In the genomic region with DNA sequence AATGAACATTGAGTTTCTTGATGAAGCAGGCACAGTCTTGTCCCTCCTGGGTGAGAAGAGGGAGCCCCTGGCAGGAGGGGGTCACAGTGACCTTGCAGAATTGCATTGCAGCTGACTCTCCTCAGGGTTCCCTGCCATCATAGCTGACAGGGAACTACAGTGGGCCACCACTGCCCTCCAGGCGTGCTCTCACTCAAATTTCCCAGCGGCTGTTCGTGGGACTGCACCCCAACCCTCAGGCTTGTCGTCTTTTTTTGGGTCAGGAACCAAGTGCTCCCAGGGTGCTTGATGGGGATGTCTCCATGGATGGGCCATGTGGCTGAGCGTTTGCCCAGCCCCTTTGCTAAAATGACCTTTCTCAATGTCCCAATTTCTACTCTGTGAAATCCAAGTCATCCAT, we compare ENCODE assay signal across 13 cellular contexts.
DNase-seq lines count a peak whose midpoint lies in the region; ATAC-seq and TF ChIP-seq lines count a peak whose summit lies in the region.
"Had no signal": no experiment of that assay in that cellular context is flagged by ENCODE, and none has a peak within 500 bp of the region (broad histone marks: within the 10 kb centered on the region; RNA-seq: fewer than 3 reads in every experiment).

No MANE protein-coding gene starts in this region.

- H3K9me1 ChIP-seq in IMR-90 (ENCODE audit: insufficient read depth, low read length): no peaks in the 10 kb centered on the region

- H3K27ac ChIP-seq in IMR-90 (ENCODE audit: insufficient read depth, low read length) (no peak overlapping the region), endodermal cell (ENCODE audit: low read depth, low read length) (no peak overlapping the region)
- no peak overlapping the region for H3K27ac ChIP-seq in CD8-positive, alpha-beta memory T cell (ENCODE audit: low read depth, low read length)
- H3K27ac ChIP-seq: suprapubic skin had no signal

- H3K4me1 ChIP-seq in IMR-90 (ENCODE audit: control insufficient read depth, insufficient read depth, low read length) (no peaks in the 10 kb centered on the region), endodermal cell (ENCODE audit: control insufficient read depth, insufficient read depth, low read length) (peaks cover 6% of the 10 kb centered on the region)
- H3K4me1 ChIP-seq in CD8-positive, alpha-beta memory T cell (ENCODE audit: insufficient read depth, low read length): no peaks in the 10 kb centered on the region
- H3K4me1 ChIP-seq: suprapubic skin had no signal

- H4K91ac ChIP-seq in IMR-90 (ENCODE audit: insufficient read depth, low read depth, low read length): no peak overlapping the region

- no peak overlapping the region for H3K18ac ChIP-seq in IMR-90 (ENCODE audit: low read depth, low read length)

- no peak overlapping the region for H2BK120ac ChIP-seq in IMR-90 (ENCODE audit: low read depth, low read length)

- no peak overlapping the region for H3K14ac ChIP-seq in IMR-90 (replicated peaks; ENCODE audit: low read depth, low read length)

- H3K27me3 ChIP-seq in GM06990 (replicated peaks; ENCODE audit: control insufficient read depth, insufficient read depth, low read length): no peaks in the 10 kb centered on the region
- peaks cover 13% of the 10 kb centered on the region for H3K27me3 ChIP-seq in IMR-90 (ENCODE audit: control insufficient read depth, insufficient read depth, low read length)
- H3K27me3 ChIP-seq in endodermal cell (ENCODE audit: control insufficient read depth, insufficient read depth, low read length, poor library complexity, severe bottlenecking): peaks cover 7% of the 10 kb centered on the region
- H3K27me3 ChIP-seq in CD8-positive, alpha-beta memory T cell (ENCODE audit: insufficient read depth, low read length, poor library complexity, severe bottlenecking): peaks cover 3% of the 10 kb centered on the region

- no peak overlapping the region for H2AK9ac ChIP-seq in IMR-90 (replicated peaks; ENCODE audit: low read depth, low read length, poor library complexity)

- peaks cover 7% of the 10 kb centered on the region for H3K9me3 Mint-ChIP-seq in endodermal cell
- H3K9me3 Mint-ChIP-seq in neural crest cell: peaks cover 5% of the 10 kb centered on the region
- peaks cover 6 to 18% (median 14%) of the 10 kb centered on the region in 5 donors for H3K9me3 Mint-ChIP-seq in CD8-positive, alpha-beta memory T cell

- CTCF ChIA-PET in IMR-90 (lab: Yijun Ruan, JAX): no interaction called here
- CTCF ChIA-PET in CD8-positive, alpha-beta memory T cell (lab: Charles Lee): interaction anchor here (1.0 kb wide), 1 partner anchor 10 kb away, joined by 3 read pairs; no protein-coding TSS in a partner anchor

- BruUV-seq in IMR-90 (replicated peaks; lab: Mats Ljungman, UMichigan): no TSS peak

- H2BK20ac ChIP-seq in IMR-90 (ENCODE audit: low read depth, low read length): no peak overlapping the region

- H3K27me3 Mint-ChIP-seq in endodermal cell (ENCODE audit: insufficient read depth) (peaks cover 19% of the 10 kb centered on the region), neural crest cell (ENCODE audit: low read depth) (peaks cover 22% of the 10 kb centered on the region)
- peaks cover 29 to 57% of the 10 kb centered on the region in 2 donors for H3K27me3 Mint-ChIP-seq in CD8-positive, alpha-beta memory T cell

- no peaks in the 10 kb centered on the region for H4K20me1 ChIP-seq in IMR-90 (ENCODE audit: insufficient read depth, low read length)

- ATAC-seq in IMR-90 (ENCODE audit: low read depth): 0 out of 2 replicates have a peak, but pooled peaks have one; percentile 24
- ATAC-seq: naive thymus-derived CD8-positive, alpha-beta T cell had no signal

- no peak overlapping the region for H4K8ac ChIP-seq in IMR-90 (ENCODE audit: low read depth in 2 of 2, low read length in 2 of 2)

- H3K27ac Mint-ChIP-seq in endodermal cell (no peak overlapping the region), neural crest cell (ENCODE audit: unreplicated experiment) (no peak overlapping the region)
- H3K27ac Mint-ChIP-seq in CD8-positive, alpha-beta memory T cell: no peak overlapping the region
- H3K27ac Mint-ChIP-seq: naive thymus-derived CD8-positive, alpha-beta T cell had no signal

- peaks cover 2% of the 10 kb centered on the region for H3K36me3 Mint-ChIP-seq in endodermal cell (ENCODE audit: low read depth)
- H3K36me3 Mint-ChIP-seq in neural crest cell (ENCODE audit: low read depth): peaks cover 4% of the 10 kb centered on the region
- H3K36me3 Mint-ChIP-seq in CD8-positive, alpha-beta memory T cell: peaks cover 0 to 4% (median 0%) of the 10 kb centered on the region in 3 donors

- 17% methylated on average over 1 of the region's 5 CpGs; no CpG with 5 or more reads in 1 of the 2 experiments for WGBS in IMR-90 (ENCODE audit: extremely low coverage in 2 of 2, insufficient read length in 1 of 2), 2 experiments
- WGBS in endodermal cell (ENCODE audit: insufficient coverage in 1 of 2, insufficient read length in 1 of 2), 2 experiments: 53 to 58% methylated on average over 3 to 5 of the region's 5 CpGs

- no peak overlapping the region for H3K4me3 ChIP-seq in GM06990 (replicated peaks; ENCODE audit: low read depth, low read length)
- no peak overlapping the region for H3K4me3 ChIP-seq in IMR-90 (ENCODE audit: insufficient read depth, low read depth, low read length)
- H3K4me3 ChIP-seq in endodermal cell (ENCODE audit: low read length): no peak overlapping the region
- H3K4me3 ChIP-seq in CD8-positive, alpha-beta memory T cell (ENCODE audit: low read length): no peak overlapping the region
- H3K4me3 ChIP-seq: suprapubic skin had no signal

- no peak overlapping the region for H3K4me2 ChIP-seq in IMR-90 (ENCODE audit: low read depth, low read length)

- DNase-seq in GM06990 (ENCODE audit: extremely low read depth, insufficient read length): peak; percentile 13
- no peak for DNase-seq in IMR-90
- peak; percentile 89 for DNase-seq in endodermal cell
- DNase-seq in neural crest cell (ENCODE audit: low read depth, low spot score): no peak
- no peak for DNase-seq in hippocampal formation (lab: John Stamatoyannopoulos, UW)
- DNase-seq in NCI-H187 (lab: John Stamatoyannopoulos, UW): no peak
- no peak for DNase-seq in CD8-positive, alpha-beta memory T cell
- DNase-seq in NCI-H1417 (lab: John Stamatoyannopoulos, UW): no peak
- DNase-seq: central memory CD4-positive, alpha-beta T cell; naive thymus-derived CD8-positive, alpha-beta T cell; NCI-H446; stimulated activated CD4-positive, alpha-beta T cell treated with anti-CD3 and anti-CD28 coated beads, Interleukin-1b, Interleukin-23, amount 100 ng/mL, for 48 hours had no signal

- H3K36me3 ChIP-seq in GM06990 (ENCODE audit: control insufficient read depth, insufficient read depth, low read length) (no peaks in the 10 kb centered on the region), IMR-90 (ENCODE audit: control insufficient read depth, insufficient read depth, low read length) (no peaks in the 10 kb centered on the region), endodermal cell (ENCODE audit: control insufficient read depth, insufficient read depth, low read length) (no peaks in the 10 kb centered on the region)
- no peaks in the 10 kb centered on the region for H3K36me3 ChIP-seq in CD8-positive, alpha-beta memory T cell (ENCODE audit: insufficient read depth, low read length)
- H3K36me3 ChIP-seq: suprapubic skin had no signal

- H3K9me3 ChIP-seq in IMR-90 (ENCODE audit: control insufficient read depth, insufficient read depth, low read length) (0 out of 2 replicates have a peak, but pooled peaks cover under 1% of the 10 kb centered on the region), endodermal cell (ENCODE audit: control insufficient read depth, low read length) (no peaks in the 10 kb centered on the region)
- H3K9me3 ChIP-seq in CD8-positive, alpha-beta memory T cell (ENCODE audit: low read length): no peaks in the 10 kb centered on the region

- in situ Hi-C loops in IMR-90 (cut with MboI; ENCODE audit: low sequenced_read_pairs): no loop called here

- intact Hi-C loops in IMR-90 (cut with micrococcal nuclease): no loop called here

- peak; percentile 33 for TF ChIP-seq CTCF in GM06990 (IDR thresholded peaks at IDR 0.05; ENCODE audit: insufficient read depth, low read length, poor library complexity, severe bottlenecking)
- TF ChIP-seq CTCF in IMR-90 (conservative IDR thresholded peaks at IDR 0.05; ENCODE audit: low read depth, low read length): 0 out of 2 replicates have a peak, but pooled peaks have one; percentile 17
- peak; percentile 65 for TF ChIP-seq CTCF in endodermal cell (conservative IDR thresholded peaks at IDR 0.05)
- TF ChIP-seq CTCF in neural crest cell (conservative IDR thresholded peaks at IDR 0.05): peak; percentile 50

- no peak overlapping the region for H2BK5ac ChIP-seq in IMR-90 (ENCODE audit: low read depth, low read length, poor library complexity, severe bottlenecking)

- H4K5ac ChIP-seq in IMR-90 (ENCODE audit: low read depth, low read length): no peak overlapping the region

- TF ChIP-seq RAD21 in IMR-90 (IDR thresholded peaks at IDR 0.05; ENCODE audit: low read length): no peak

- H3K23ac ChIP-seq in IMR-90 (ENCODE audit: low read depth, low read length): no peak overlapping the region

- no peak overlapping the region for H3K56ac ChIP-seq in IMR-90 (ENCODE audit: extremely low read depth, insufficient read depth, low read length)

- H2AFZ ChIP-seq in IMR-90 (replicated peaks; ENCODE audit: low read length, poor library complexity): no peak overlapping the region

- no peak for TF ChIP-seq POLR2A in IMR-90 (IDR thresholded peaks at IDR 0.05; ENCODE audit: low read depth, low read length)

- dilution Hi-C loops in IMR-90 (cut with HindIII; ENCODE audit: low sequenced_read_pairs, unreplicated experiment): no loop called here

- no peak overlapping the region for H2AK5ac ChIP-seq in IMR-90 (ENCODE audit: low read depth, low read length)

- no peak overlapping the region for H2BK15ac ChIP-seq in IMR-90 (ENCODE audit: low read depth, low read length)

- no peak overlapping the region for H3K4ac ChIP-seq in IMR-90 (ENCODE audit: low read depth, low read length)

- H3K79me1 ChIP-seq in IMR-90 (ENCODE audit: low read depth in 1 of 2, low read length in 2 of 2): no peaks in the 10 kb centered on the region

- H3K9ac ChIP-seq in IMR-90 (ENCODE audit: low read depth, low read length) (no peak overlapping the region), endodermal cell (ENCODE audit: extremely low read depth, low read length, poor library complexity, severe bottlenecking) (no peak overlapping the region)

- H3K4me1 Mint-ChIP-seq in endodermal cell: peaks cover 4% of the 10 kb centered on the region
- no peaks in the 10 kb centered on the region for H3K4me1 Mint-ChIP-seq in neural crest cell
- no peaks in the 10 kb centered on the region for H3K4me1 Mint-ChIP-seq in CD8-positive, alpha-beta memory T cell
- H3K4me1 Mint-ChIP-seq: naive thymus-derived CD8-positive, alpha-beta T cell had no signal

- H3K4me3 Mint-ChIP-seq in endodermal cell (no peak overlapping the region), neural crest cell (no peak overlapping the region)
- no peak overlapping the region for H3K4me3 Mint-ChIP-seq in CD8-positive, alpha-beta memory T cell
- H3K4me3 Mint-ChIP-seq: naive thymus-derived CD8-positive, alpha-beta T cell had no signal

- POLR2A ChIA-PET in IMR-90 (lab: Charles Lee; ENCODE audit: unreplicated experiment): no interaction called here
- POLR2A ChIA-PET in CD8-positive, alpha-beta memory T cell (lab: Charles Lee): no interaction called here

TF ChIP-seq in IMR-90, 13 proteins besides CTCF, POLR2A, EP300 and RAD21 (continues in another document):
- TF ChIP-seq RCOR1 (IDR thresholded peaks at IDR 0.05; ENCODE audit: insufficient replicate concordance, low read length): no peak
- TF ChIP-seq CHD1 (IDR thresholded peaks at IDR 0.05; ENCODE audit: low read depth, low read length): no peak

Comparison
In these comparisons a context has a peak if more than half of its experiments do, and no peak if none do; other contexts are left out.
1. DNase-seq: peak in GM06990 (single experiment) and endodermal cell (single experiment); none in IMR-90 (single experiment), neural crest cell (single experiment), hippocampal formation (0 of 2), NCI-H187 (0 of 2), CD8-positive, alpha-beta memory T cell (0 of 5) and NCI-H1417 (0 of 3).
2. Peak in every context shown above with its lines, with median percentiles within 50 percentile points of each other: CTCF ChIP-seq.